In the genomic region with DNA sequence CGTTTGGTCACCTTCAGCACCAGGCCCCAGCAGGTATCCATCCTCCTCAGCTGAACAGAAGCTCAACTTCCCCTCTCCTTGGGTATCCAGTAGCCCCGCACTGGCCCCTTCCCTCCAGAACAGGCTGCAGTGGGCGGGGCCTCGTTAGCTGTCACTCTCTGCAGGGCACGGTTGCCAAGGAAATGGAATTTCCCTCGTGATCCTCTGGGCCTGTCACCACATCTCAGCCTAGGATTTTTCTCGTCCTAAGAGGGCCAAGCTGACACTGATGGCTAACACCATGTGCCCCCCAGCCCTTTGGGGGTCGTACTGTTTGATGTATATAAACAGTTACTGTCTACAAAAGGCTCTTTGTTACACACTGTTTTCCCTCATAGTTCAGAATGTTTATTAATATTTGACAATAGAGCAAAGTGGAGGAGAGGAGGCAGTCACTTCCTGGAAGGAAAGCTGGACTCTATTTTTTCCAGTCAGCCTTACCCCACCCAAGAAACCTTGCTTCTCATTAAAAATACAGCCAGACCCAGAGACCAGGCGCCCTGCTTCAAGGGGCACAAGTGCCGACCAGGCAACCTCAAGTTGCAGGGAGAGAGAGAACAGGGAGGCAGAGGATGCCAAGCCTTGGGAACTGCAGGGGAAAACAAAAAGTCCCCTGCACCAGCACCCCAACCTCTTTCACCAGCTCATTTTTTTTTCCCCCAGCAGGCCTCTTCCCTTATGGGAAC, we compare ENCODE assay signal across 8 cellular contexts. TPM values are rescaled to one million over a fixed set of nuclear protein-coding genes. Genes with fewer than 3 reads are reported as not detected.
DNase-seq lines count a peak whose midpoint lies in the region; ATAC-seq, FAIRE-seq and TF ChIP-seq lines count a peak whose summit lies in the region.

No MANE protein-coding gene starts in this region.

- ATAC-seq in HG03342 (IDR thresholded peaks at IDR 0.05; ENCODE audit: unreplicated experiment) (peak; percentile 70), GM12878 (peak; percentile 87), left colon (peak; percentile 40), HG02642 (IDR thresholded peaks at IDR 0.05; ENCODE audit: poor library complexity, unreplicated experiment) (no peak)

- in situ Hi-C loops in GM12878 (cut with MboI): no loop called here

- H3K36me3 ChIP-seq in GM12878 (ENCODE audit: control insufficient read depth in 2 of 2, insufficient read depth in 2 of 2, low read length in 1 of 2) (peaks cover 0 to 2% of the 10 kb centered on the region in 2 experiments; a peak in 2 of 4 replicates), tibial artery (peaks cover under 1 to 13% (median 5%) of the 10 kb centered on the region in 3 donors)

- H3K27ac ChIP-seq in GM12878 (ENCODE audit: control insufficient read depth, insufficient read depth) (no peak overlapping the region; the same call in 1 of the 2 replicates), tibial artery (peak overlapping the region; percentile 61 to 69)

- H3K4me2 ChIP-seq in GM12878 (ENCODE audit: control insufficient read depth, insufficient read depth): peak overlapping the region; percentile 42; the same call in 1 of the 2 replicates

- no peaks in the 10 kb centered on the region for H4K20me1 ChIP-seq in GM12878 (ENCODE audit: control insufficient read depth, insufficient read depth)

- no peaks in the 10 kb centered on the region for H3K79me2 ChIP-seq in GM12878 (ENCODE audit: control insufficient read depth, insufficient read depth, low read length)

- SMC1A ChIA-PET in GM12878 (lab: Charles Lee; ENCODE audit: uncharacterized antibody, unreplicated experiment): interaction anchor here (1.0 to 1.7 kb wide), 6 partner anchors 11 to 119 kb away, joined by 3 to 7 read pairs (median 4); partner anchors contain the start of gene EI24

- DNase-seq in DMS153 (lab: John Stamatoyannopoulos, UW) (peak; percentile 15), DMS153 treated with DMSO at 0.1 percent for 48 hours (lab: John Stamatoyannopoulos, UW; ENCODE audit: unreplicated experiment) (no peak), GM12878 (ENCODE audit: low read depth, low spot score) (no peak), left colon (peak in 1 of 2 donors; percentile 25), tibial artery (peak; percentile 57 to 81)
- DNase-seq in T-helper 2 cell treated with Interferon-gamma antibody and Interleukin-4, amounts not matched to agents 5 μg/mL and 100 μg/mL, for 36 hours (ENCODE audit: low spot score): no peak

- POLR2A ChIA-PET in GM12878 (lab: Charles Lee): interaction anchor here (0.9 to 1.7 kb wide), 3 partner anchors 65 to 141 kb away, joined by 3 to 5 read pairs (median 3); partner anchors contain the start of gene STT3A

- H2AFZ ChIP-seq in GM12878 (ENCODE audit: control insufficient read depth, low read depth, low read length): peak overlapping the region; percentile 79

- intact Hi-C loops in GM12878 (cut with micrococcal nuclease; ENCODE audit: unreplicated experiment) (no loop called here), left colon (cut with DNase I, micrococcal nuclease) (no loop called here), tibial artery (cut with DNase I; ENCODE audit: low total_unique reads) (no loop called here)

- no TSS peak for BruUV-seq in GM12878 (replicated peaks; lab: Mats Ljungman, UMichigan)

- 19% methylated on average over 10 of the region's 10 CpGs for WGBS in GM12878 (ENCODE audit: insufficient coverage, insufficient replicate concordance, low lambda C conversion rate, missing lambda C conversion rate)

- H3K4me1 ChIP-seq in GM12878 (ENCODE audit: control insufficient read depth, insufficient read depth, low read length) (no peaks in the 10 kb centered on the region), tibial artery (peaks cover 0 to 16% (median 8%) of the 10 kb centered on the region in 4 donors)

- RAD21 ChIA-PET in GM12878 (lab: Charles Lee; ENCODE audit: unreplicated experiment): interaction anchor here (0.6 to 1.1 kb wide), 4 partner anchors 11 to 174 kb away, joined by 3 to 6 read pairs (median 3); partner anchors contain the start of gene CHEK1

- no peak for TF ChIP-seq RAD21 in GM12878 (IDR thresholded peaks at IDR 0.05; ENCODE audit: insufficient read depth, low read depth, low read length)

- TF ChIP-seq EP300 in GM12878 (IDR thresholded peaks at IDR 0.05; ENCODE audit: borderline replicate concordance in 1 of 2, control insufficient read depth in 1 of 2, low read depth in 2 of 2, low read length in 2 of 2): no peak

- H3K27ac Mint-ChIP-seq in T-helper 2 cell treated with Interferon-gamma antibody and Interleukin-4, amounts not matched to agents 5 μg/mL and 100 μg/mL, for 36 hours: no peak overlapping the region

- no peak for FAIRE-seq in GM12878 (lab: Jason Lieb, UNC)

- H3K9me3 Mint-ChIP-seq in T-helper 2 cell treated with Interferon-gamma antibody and Interleukin-4, amounts not matched to agents 5 μg/mL and 100 μg/mL, for 36 hours: no peaks in the 10 kb centered on the region

- no peaks in the 10 kb centered on the region for H3K27me3 Mint-ChIP-seq in T-helper 2 cell treated with Interferon-gamma antibody and Interleukin-4, amounts not matched to agents 5 μg/mL and 100 μg/mL, for 36 hours (ENCODE audit: low read depth)

- H3K9ac ChIP-seq in GM12878 (ENCODE audit: control insufficient read depth, insufficient read depth, low read length): no peak overlapping the region

- no peaks in the 10 kb centered on the region for H3K27me3 ChIP-seq in GM12878 (replicated peaks in 1 of 2; ENCODE audit: control insufficient read depth in 2 of 2, insufficient read depth in 2 of 2, low read length in 1 of 2)
- no peaks in the 10 kb centered on the region for H3K27me3 ChIP-seq in tibial artery

- H3K4me3 ChIP-seq in GM12878: no peak overlapping the region
- H3K4me3 ChIP-seq in tibial artery: no peak overlapping the region

- CTCF ChIA-PET in GM12878 (lab: Yijun Ruan, JAX): interaction anchor here (0.7 to 9.8 kb wide), 20 partner anchors 8 to 175 kb away, joined by 3 to 85 read pairs (median 6); no protein-coding TSS in a partner anchor

- H3K9me3 ChIP-seq in GM12878 (replicated peaks; ENCODE audit: control insufficient read depth, insufficient read depth, low read length) (no peaks in the 10 kb centered on the region), tibial artery (no peaks in the 10 kb centered on the region)

- TF ChIP-seq CTCF in GM12878 (IDR thresholded peaks at IDR 0.05 in 2 of 3, conservative IDR thresholded peaks at IDR 0.05 in 1 of 3; ENCODE audit: control insufficient read depth in 2 of 3, extremely low read depth in 1 of 3, insufficient read depth in 1 of 3, low read depth in 3 of 3, low read length in 3 of 3) (peak in 1 of 3 experiments; percentile 6; a peak in 1 of 6 replicates), tibial artery (IDR thresholded peaks at IDR 0.05) (no peak)

- H3K36me3 Mint-ChIP-seq in T-helper 2 cell treated with Interferon-gamma antibody and Interleukin-4, amounts not matched to agents 5 μg/mL and 100 μg/mL, for 36 hours (ENCODE audit: low read depth): no peaks in the 10 kb centered on the region

- H3K4me3 Mint-ChIP-seq in T-helper 2 cell treated with Interferon-gamma antibody and Interleukin-4, amounts not matched to agents 5 μg/mL and 100 μg/mL, for 36 hours: no peak overlapping the region

- H3K4me1 Mint-ChIP-seq in T-helper 2 cell treated with Interferon-gamma antibody and Interleukin-4, amounts not matched to agents 5 μg/mL and 100 μg/mL, for 36 hours (ENCODE audit: low read depth): no peaks in the 10 kb centered on the region

- TF ChIP-seq POLR2A in GM12878 (IDR thresholded peaks at IDR 0.05; ENCODE audit: low read depth, low read length): no peak

TF ChIP-seq in GM12878, 131 proteins besides CTCF, POLR2A, EP300 and RAD21:
- TF ChIP-seq PBX3 (IDR thresholded peaks at IDR 0.05; ENCODE audit: insufficient replicate concordance, low read depth, low read length) (peak; percentile 89), EED (IDR thresholded peaks at IDR 0.05; ENCODE audit: low read depth) (no peak), SPI1 (IDR thresholded peaks at IDR 0.05; ENCODE audit: borderline replicate concordance, insufficient read depth, low read depth, low read length) (no peak)
- TF ChIP-seq, protein P1, sequence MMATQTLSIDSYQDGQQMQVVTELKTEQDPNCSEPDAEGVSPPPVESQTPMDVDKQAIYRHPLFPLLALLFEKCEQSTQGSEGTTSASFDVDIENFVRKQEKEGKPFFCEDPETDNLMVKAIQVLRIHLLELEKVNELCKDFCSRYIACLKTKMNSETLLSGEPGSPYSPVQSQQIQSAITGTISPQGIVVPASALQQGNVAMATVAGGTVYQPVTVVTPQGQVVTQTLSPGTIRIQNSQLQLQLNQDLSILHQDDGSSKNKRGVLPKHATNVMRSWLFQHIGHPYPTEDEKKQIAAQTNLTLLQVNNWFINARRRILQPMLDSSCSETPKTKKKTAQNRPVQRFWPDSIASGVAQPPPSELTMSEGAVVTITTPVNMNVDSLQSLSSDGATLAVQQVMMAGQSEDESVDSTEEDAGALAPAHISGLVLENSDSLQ (IDR thresholded peaks at IDR 0.05): peak; percentile 96

RNA-seq across cellular contexts. Expression of gene FEZ1, which starts 44.5 kb away (rescaled TPM):
- total RNA-seq in GM12878 (2013; cell fraction: nucleolus; rRNA removed): 20.4 and 20.8 TPM in 2 replicates
- total RNA-seq in GM12878 (2014; rRNA removed) (9.0 and 15.3 TPM in 2 replicates), GM12878 (2014; rRNA removed; fragmentation: Illumina TruSeq; extraction: Trizol) (9.8 and 10.4 TPM in 2 replicates), GM12878 (2021) (10.1 and 11.6 TPM in 2 replicates), left colon (1 to 10 TPM; 2.5 to 6.0 TPM)
- polyA plus RNA-seq in GM12878 (2011; ENCODE audit: low read depth): 18.3 TPM
- polyA plus RNA-seq in GM12878 (2011; rRNA removed) (46.7 and 57.0 TPM in 2 replicates), GM12878 (2014; fragmentation: Illumina TruSeq; extraction: Trizol) (11.5 and 12.4 TPM in 2 replicates), GM12878 (2014; fragmentation: Nextera tagmentation; extraction: Ambion mirVana) (1 to 10 TPM; 2.7 to 4.9 TPM), GM12878 (2014; rRNA removed) (9.4 and 12.0 TPM in 2 replicates), GM12878 (2016; fragmentation: Nextera tagmentation; extraction: Ambion mirVana) (1 to 10 TPM; 7.6 to 8.8 TPM)
- 57.5 and 65.1 TPM in 2 replicates for polyA plus RNA-seq in GM12878 (2011; cell fraction: cytosol; rRNA removed)
- 36.3 and 40.0 TPM in 2 replicates for polyA plus RNA-seq in GM12878 (2011; cell fraction: nucleus; rRNA removed)
- 14.3 and 23.0 TPM in 2 replicates for polyA plus RNA-seq in GM12878 (2012)
- polyA minus RNA-seq in GM12878 (2011; rRNA and poly(A)+ RNA removed): 26.7 and 28.7 TPM in 2 replicates
- 14.7 and 18.4 TPM in 2 replicates for polyA minus RNA-seq in GM12878 (2011; cell fraction: cytosol; rRNA and poly(A)+ RNA removed)
- polyA minus RNA-seq in GM12878 (2011; cell fraction: nucleus; rRNA and poly(A)+ RNA removed): 6.2 and 17.0 TPM in 2 replicates

Comparison
In these comparisons a context has a peak if more than half of its experiments do, and no peak if none do; other contexts are left out.
1. DNase-seq: peak in DMS153 (single experiment) and tibial artery (2 of 2); none in DMS153 treated with DMSO at 0.1 percent for 48 hours (single experiment), GM12878 (single experiment) and T-helper 2 cell treated with Interferon-gamma antibody and Interleukin-4, amounts not matched to agents 5 μg/mL and 100 μg/mL, for 36 hours (single experiment).